ENCODE assay signal across 10 cellular contexts in the genomic region with DNA sequence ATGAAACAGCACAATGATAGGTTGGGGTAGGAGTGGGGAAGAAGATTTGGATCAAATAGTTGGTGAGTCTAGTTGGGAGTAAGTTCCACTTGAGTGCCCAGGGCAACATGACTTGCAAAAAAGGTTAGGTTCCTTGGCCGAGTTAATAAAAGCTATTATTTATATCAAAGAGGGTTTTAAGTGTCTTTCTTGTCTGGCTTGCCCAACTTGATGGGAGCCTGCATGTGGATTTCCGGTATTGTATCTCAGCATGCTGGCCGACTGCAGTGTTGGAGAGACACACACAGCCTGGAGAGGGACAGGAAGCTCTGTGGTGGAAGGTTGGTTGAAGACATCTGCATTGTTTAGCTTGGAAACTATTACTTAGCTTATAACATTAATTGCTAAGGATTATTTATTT.
DNase-seq lines count a peak whose midpoint lies in the region; ATAC-seq lines count a peak whose summit lies in the region.
"Had no signal": no experiment of that assay in that cellular context is flagged by ENCODE, and none has a peak within 500 bp of the region (broad histone marks: within the 10 kb centered on the region; RNA-seq: fewer than 3 reads in every experiment).

No MANE protein-coding gene starts in this region.

- no peaks in the 10 kb centered on the region for H3K36me3 Mint-ChIP-seq in activated T-cell treated with anti-CD3 and anti-CD28 coated beads, Interleukin-2, amount 50 U/mL, for 4 hours (ENCODE audit: insufficient read depth)
- no peaks in the 10 kb centered on the region for H3K36me3 Mint-ChIP-seq in activated CD4-positive, alpha-beta T cell treated with anti-CD3 and anti-CD28 coated beads, Interleukin-2, amount 10 ng/mL, durations not matched to agents 24 days and 14 days (ENCODE audit: low read depth)

- no peaks in the 10 kb centered on the region for H3K9me3 Mint-ChIP-seq in activated T-cell treated with anti-CD3 and anti-CD28 coated beads, Interleukin-2, amount 50 U/mL, for 4 hours
- no peaks in the 10 kb centered on the region for H3K9me3 Mint-ChIP-seq in activated CD4-positive, alpha-beta T cell treated with anti-CD3 and anti-CD28 coated beads, Interleukin-2, amount 10 ng/mL, durations not matched to agents 24 days and 14 days
- no peaks in the 10 kb centered on the region for H3K9me3 Mint-ChIP-seq in stimulated activated naive CD8-positive, alpha-beta T cell treated with anti-CD3 and anti-CD28 coated beads, Interleukin-15, amount 100 ng/mL, for 72 hours

- in situ Hi-C loops in ACHN (cut with HindIII; ENCODE audit: low pct_ligation_motif_present, low pct_unique_long_range_greater_than_20kb, low sequenced_read_pairs), result no loop called here

- intact Hi-C loops in activated CD4-positive, alpha-beta T cell treated with anti-CD3 and anti-CD28 coated beads, Interleukin-2, amount 10 ng/mL, durations not matched to agents 24 days and 14 days (cut with micrococcal nuclease), result loop anchor here (5.0 kb wide), 1 partner anchor 76 kb away; no protein-coding TSS in a partner anchor

- H3K27ac Mint-ChIP-seq in activated CD4-positive, alpha-beta T cell treated with anti-CD3 and anti-CD28 coated beads, Interleukin-2, amount 10 ng/mL, durations not matched to agents 24 days and 14 days, result no peak overlapping the region
- no peak overlapping the region for H3K27ac Mint-ChIP-seq in stimulated activated naive CD8-positive, alpha-beta T cell treated with anti-CD3 and anti-CD28 coated beads, Interleukin-15, amount 100 ng/mL, for 72 hours

- peak; percentile 43 to 51 for ATAC-seq in activated T-cell treated with anti-CD3 and anti-CD28 coated beads, Interleukin-2, amount 50 U/mL, for 4 hours
- ATAC-seq in HG03378 (IDR thresholded peaks at IDR 0.05; ENCODE audit: unreplicated experiment) (peak; percentile 65), GM19035 (IDR thresholded peaks at IDR 0.05; ENCODE audit: unreplicated experiment) (no peak)
- peak; percentile 85 for ATAC-seq in stimulated activated naive CD8-positive, alpha-beta T cell treated with anti-CD3 and anti-CD28 coated beads, Interleukin-15, amount 100 ng/mL, for 72 hours

- H3K27me3 Mint-ChIP-seq in activated T-cell treated with anti-CD3 and anti-CD28 coated beads, Interleukin-2, amount 50 U/mL, for 4 hours (ENCODE audit: low read depth), result no peaks in the 10 kb centered on the region
- H3K27me3 Mint-ChIP-seq in activated CD4-positive, alpha-beta T cell treated with anti-CD3 and anti-CD28 coated beads, Interleukin-2, amount 10 ng/mL, durations not matched to agents 24 days and 14 days, result no peaks in the 10 kb centered on the region
- no peaks in the 10 kb centered on the region for H3K27me3 Mint-ChIP-seq in stimulated activated naive CD8-positive, alpha-beta T cell treated with anti-CD3 and anti-CD28 coated beads, Interleukin-15, amount 100 ng/mL, for 72 hours

- peaks cover 64% of the 10 kb centered on the region for H3K4me1 Mint-ChIP-seq in activated T-cell treated with anti-CD3 and anti-CD28 coated beads, Interleukin-2, amount 50 U/mL, for 4 hours (ENCODE audit: low read depth)
- H3K4me1 Mint-ChIP-seq in activated CD4-positive, alpha-beta T cell treated with anti-CD3 and anti-CD28 coated beads, Interleukin-2, amount 10 ng/mL, durations not matched to agents 24 days and 14 days, result peaks cover 33% of the 10 kb centered on the region
- peaks cover 56% of the 10 kb centered on the region for H3K4me1 Mint-ChIP-seq in stimulated activated naive CD8-positive, alpha-beta T cell treated with anti-CD3 and anti-CD28 coated beads, Interleukin-15, amount 100 ng/mL, for 72 hours

- H3K4me3 Mint-ChIP-seq in activated T-cell treated with anti-CD3 and anti-CD28 coated beads, Interleukin-2, amount 50 U/mL, for 4 hours, result no peak overlapping the region
- H3K4me3 Mint-ChIP-seq in activated CD4-positive, alpha-beta T cell treated with anti-CD3 and anti-CD28 coated beads, Interleukin-2, amount 10 ng/mL, durations not matched to agents 24 days and 14 days, result no peak overlapping the region
- peak overlapping the region; percentile 11 to 32 for H3K4me3 Mint-ChIP-seq in stimulated activated naive CD8-positive, alpha-beta T cell treated with anti-CD3 and anti-CD28 coated beads, Interleukin-15, amount 100 ng/mL, for 72 hours

- no peak for DNase-seq in activated T-cell treated with anti-CD3 and anti-CD28 coated beads, Interleukin-2, amount 50 U/mL, for 4 hours
- DNase-seq in activated T-cell treated with anti-CD3 and anti-CD28 coated beads, Interleukin-2, amount 50 U/mL, for 1 hour, result no peak
- DNase-seq in activated CD4-positive, alpha-beta T cell treated with anti-CD3 and anti-CD28 coated beads, Interleukin-2, amount 10 ng/mL, durations not matched to agents 24 days and 14 days, result peak; percentile 76
- DNase-seq in stimulated activated naive CD8-positive, alpha-beta T cell treated with anti-CD3 and anti-CD28 coated beads, Interleukin-15, amount 100 ng/mL, for 72 hours, result peak in 1 of 2 donors; percentile 45
- DNase-seq in NCI-H128 (lab: John Stamatoyannopoulos, UW; ENCODE audit: unreplicated experiment) (no peak), ACHN (no peak)
- DNase-seq: NCI-H1048; stimulated activated CD4-positive, alpha-beta T cell treated with anti-CD3 and anti-CD28 coated beads, Interleukin-4, amount 100 ng/mL, for 1 hour had no signal

Comparison
In these comparisons a context has a peak if more than half of its experiments do, and no peak if none do; other contexts are left out.
1. H3K4me3 Mint-ChIP-seq: peak in stimulated activated naive CD8-positive, alpha-beta T cell treated with anti-CD3 and anti-CD28 coated beads, Interleukin-15, amount 100 ng/mL, for 72 hours (2 of 2); none in activated T-cell treated with anti-CD3 and anti-CD28 coated beads, Interleukin-2, amount 50 U/mL, for 4 hours (single experiment) and activated CD4-positive, alpha-beta T cell treated with anti-CD3 and anti-CD28 coated beads, Interleukin-2, amount 10 ng/mL, durations not matched to agents 24 days and 14 days (single experiment).